9 cellular contexts compared by ENCODE assay signal in genomic region chr10:3829193-3830050, GRCh38. TPM values are rescaled to one million over a fixed set of nuclear protein-coding genes. Genes with fewer than 3 reads are reported as not detected.
DNase-seq lines count a peak whose midpoint lies in the region; ATAC-seq and TF ChIP-seq lines count a peak whose summit lies in the region.
"Had no signal": no experiment of that assay in that cellular context is flagged by ENCODE, and none has a peak within 500 bp of the region (broad histone marks: within the 10 kb centered on the region; RNA-seq: fewer than 3 reads in every experiment).

No MANE protein-coding gene starts in this region.

- CTCF ChIA-PET in Caco-2 (lab: Charles Lee) (no interaction called here), Panc1 (lab: Charles Lee) (interaction anchor here (0.7 kb wide), 1 partner anchor 302 kb away, joined by 3 read pairs; no protein-coding TSS in a partner anchor)

- no peaks in the 10 kb centered on the region for H3K9me3 Mint-ChIP-seq in Caco-2 (ENCODE audit: unreplicated experiment)

- H2AFZ ChIP-seq in parathyroid adenoma: peak overlapping the region; percentile 85

- no peak overlapping the region for H3K9ac ChIP-seq in parathyroid adenoma

- H3K36me3 ChIP-seq in Caco-2 (ENCODE audit: control insufficient read depth, insufficient read depth, low read length) (no peaks in the 10 kb centered on the region), Panc1 (ENCODE audit: control insufficient read depth, insufficient read depth, low read length) (no peaks in the 10 kb centered on the region), esophagus (ENCODE audit: control insufficient read depth in 2 of 2, insufficient read depth in 2 of 2, low read length in 1 of 2) (peaks cover 0 to 3% of the 10 kb centered on the region in 2 donors), parathyroid adenoma (ENCODE audit: control insufficient read depth, insufficient read depth, low read length) (no peaks in the 10 kb centered on the region)

- 64 to 76% methylated on average over 7 of the region's 7 CpGs for WGBS in esophagus, 2 donors

- BruUV-seq in Caco-2 (replicated peaks; lab: Mats Ljungman, UMichigan) (no TSS peak), Panc1 (replicated peaks; lab: Mats Ljungman, UMichigan) (no TSS peak)

- H3K9me3 ChIP-seq in Caco-2 (no peaks in the 10 kb centered on the region), Panc1 (ENCODE audit: control insufficient read depth, insufficient read depth, low read depth, low read length) (no peaks in the 10 kb centered on the region), esophagus (ENCODE audit: control insufficient read depth in 2 of 2, insufficient read depth in 1 of 2, low read depth in 1 of 2, low read length in 1 of 2) (no peaks in the 10 kb centered on the region), parathyroid adenoma (ENCODE audit: control insufficient read depth, low read length) (no peaks in the 10 kb centered on the region)

- H3K4me1 ChIP-seq in Caco-2: peaks cover 76% of the 10 kb centered on the region
- H3K4me1 ChIP-seq in Panc1 (ENCODE audit: control insufficient read depth, insufficient read depth, low read length): peaks cover 73% of the 10 kb centered on the region
- peaks cover 0 to 6% of the 10 kb centered on the region in 2 donors for H3K4me1 ChIP-seq in esophagus (ENCODE audit: control insufficient read depth in 2 of 2, insufficient read depth in 2 of 2, low read length in 1 of 2)
- H3K4me1 ChIP-seq in parathyroid adenoma: peaks cover 5% of the 10 kb centered on the region

- in situ Hi-C loops in Panc1 (cut with HindIII; ENCODE audit: low pct_unique_long_range_greater_than_20kb, low sequenced_read_pairs): no loop called here
- in situ Hi-C loops in GM13977 (cut with MboI; ENCODE audit: low pct_unique_long_range_greater_than_20kb, low sequenced_read_pairs, unreplicated experiment): no loop called here

- peak overlapping the region; percentile 94 for H3K27ac Mint-ChIP-seq in Caco-2 (ENCODE audit: unreplicated experiment)

- peak overlapping the region; percentile 45 for H3K4me2 ChIP-seq in parathyroid adenoma (ENCODE audit: low read length)

- no peak overlapping the region for H3K4me3 ChIP-seq in Caco-2 (ENCODE audit: low read depth, low read length)
- H3K4me3 ChIP-seq in Panc1 (ENCODE audit: low read depth in 2 of 2, low read length in 2 of 2): peak overlapping the region; percentile 10 to 29
- H3K4me3 ChIP-seq in esophagus (ENCODE audit: low read depth in 1 of 2, low read length in 2 of 2): peak overlapping the region in 1 of 2 donors; percentile 51
- H3K4me3 ChIP-seq in parathyroid adenoma (ENCODE audit: low read depth, low read length): peak overlapping the region; percentile 47

- DNase-seq in Caco-2: no peak
- DNase-seq in Panc1 (ENCODE audit: low read depth, low spot score): no peak
- DNase-seq in stimulated activated CD4-positive, alpha-beta T cell treated with anti-CD3 and anti-CD28 coated beads, Interleukin-4, amount 100 ng/mL, for 4 hours: no peak
- no peak for DNase-seq in GM13977 (ENCODE audit: low spot score)
- DNase-seq: activated CD8-positive, alpha-beta memory T cell treated with anti-CD3 and anti-CD28 coated beads for 24 hours had no signal

- intact Hi-C loops in Caco-2 (cut with micrococcal nuclease; ENCODE audit: unreplicated experiment): loop anchor here (2.0 kb wide), 1 partner anchor 51 kb away; no protein-coding TSS in a partner anchor
- intact Hi-C loops in Panc1 (cut with micrococcal nuclease; ENCODE audit: unreplicated experiment): no loop called here

- H3K27me3 ChIP-seq in Caco-2 (replicated peaks; ENCODE audit: control insufficient read depth, insufficient read depth, low read length) (no peaks in the 10 kb centered on the region), Panc1 (ENCODE audit: control insufficient read depth, insufficient read depth, low read length) (no peaks in the 10 kb centered on the region), esophagus (ENCODE audit: control insufficient read depth in 1 of 2, insufficient read depth in 2 of 2, low read length in 2 of 2) (no peaks in the 10 kb centered on the region), parathyroid adenoma (ENCODE audit: control insufficient read depth, insufficient read depth, low read length) (no peaks in the 10 kb centered on the region)

- H3K4me1 Mint-ChIP-seq in Caco-2 (ENCODE audit: low read depth, unreplicated experiment): peaks cover 63% of the 10 kb centered on the region

- peaks cover 8% of the 10 kb centered on the region for H3K36me3 Mint-ChIP-seq in Caco-2 (ENCODE audit: insufficient read depth, unreplicated experiment)

- peak overlapping the region; percentile 53 for H3K4me3 Mint-ChIP-seq in Caco-2 (ENCODE audit: unreplicated experiment)

- ATAC-seq in Panc1 (no peak), HG02852 (IDR thresholded peaks at IDR 0.05; ENCODE audit: unreplicated experiment) (no peak), GM18502 (IDR thresholded peaks at IDR 0.05; ENCODE audit: poor library complexity, unreplicated experiment) (no peak)

- H3K27ac ChIP-seq in Panc1 (ENCODE audit: low read length) (peak overlapping the region; percentile 99), esophagus (ENCODE audit: low read depth in 2 of 2, low read length in 1 of 2) (peak overlapping the region; percentile 50 to 77), parathyroid adenoma (peak overlapping the region; percentile 58)

- POLR2A ChIA-PET in Caco-2 (lab: Charles Lee) (interaction anchor here (0.6 to 2.1 kb wide), 4 partner anchors 8 to 47 kb away, joined by 5 to 12 read pairs (median 7); partner anchors contain the start of gene KLF6), Panc1 (lab: Charles Lee) (interaction anchor here (0.6 to 1.2 kb wide), 4 partner anchors 24 to 229 kb away, joined by 3 to 8 read pairs (median 4); no protein-coding TSS in a partner anchor)

- no peaks in the 10 kb centered on the region for H3K27me3 Mint-ChIP-seq in Caco-2 (ENCODE audit: insufficient read depth, unreplicated experiment)

- H3K79me2 ChIP-seq in parathyroid adenoma: no peaks in the 10 kb centered on the region

- TF ChIP-seq CTCF in Caco-2 (IDR thresholded peaks at IDR 0.05; ENCODE audit: insufficient read depth in 1 of 2, low read depth in 1 of 2, low read length in 1 of 2, severe bottlenecking in 1 of 2, unreplicated experiment in 1 of 2) (no peak), Panc1 (IDR thresholded peaks at IDR 0.05) (no peak), parathyroid adenoma (IDR thresholded peaks at IDR 0.05) (no peak), GM13977 (IDR thresholded peaks at IDR 0.05; ENCODE audit: extremely low read depth, insufficient read depth, missing control alignments) (no peak)

RNA-seq across cellular contexts. Expression of gene KLF6, which starts 44.4 kb away (rescaled TPM):
- 78.5 and 84.5 TPM in 2 replicates for total RNA-seq in Caco-2 (2022)
- total RNA-seq in Panc1 (2021; ENCODE audit: unreplicated experiment): 177 TPM
- 108 TPM for polyA plus RNA-seq in Panc1 (2012; ENCODE audit: insufficient read length)
- polyA plus RNA-seq in esophagus: 10 to 100 TPM; 41.6 to 44.7 TPM
